In genomic region chr4:151173751-151174325, GRCh38 we compare ENCODE assay signal across 17 cellular contexts.
A peak's percentile ranks its signal among the peaks of the same experiment; 100 is the strongest.
DNase-seq lines count a peak whose midpoint lies in the region; ATAC-seq and TF ChIP-seq lines count a peak whose summit lies in the region.
"Had no signal": no experiment of that assay in that cellular context is flagged by ENCODE, and none has a peak within 500 bp of the region (broad histone marks: within the 10 kb centered on the region; RNA-seq: fewer than 3 reads in every experiment).

No MANE protein-coding gene starts in this region.

- H3K4me1 ChIP-seq in right atrium auricular region: peaks cover 0 to 42% of the 10 kb centered on the region in 2 donors
- H3K4me1 ChIP-seq in heart right ventricle: peaks cover 0 to 48% (median 20%) of the 10 kb centered on the region in 9 donors
- H3K4me1 ChIP-seq in vagina: peaks cover 46% of the 10 kb centered on the region

- H3K27ac ChIP-seq in right atrium auricular region (peak overlapping the region in 1 of 2 donors; percentile 54), heart right ventricle (peak overlapping the region in 3 of 10 donors; percentile 6 to 49 (median 21)), vagina (peak overlapping the region; percentile 64)
- H3K27ac ChIP-seq: C4-2B, foreskin keratinocyte had no signal

- H3K9me3 ChIP-seq in right atrium auricular region: no peaks in the 10 kb centered on the region
- no peaks in the 10 kb centered on the region for H3K9me3 ChIP-seq in heart right ventricle
- no peaks in the 10 kb centered on the region for H3K9me3 ChIP-seq in vagina

- TF ChIP-seq POLR2A in vagina (IDR thresholded peaks at IDR 0.05): no peak

- TF ChIP-seq CTCF in right atrium auricular region (IDR thresholded peaks at IDR 0.05): no peak
- no peak for TF ChIP-seq CTCF in heart right ventricle (IDR thresholded peaks at IDR 0.05)
- TF ChIP-seq CTCF in omental fat pad (IDR thresholded peaks at IDR 0.05): no peak
- TF ChIP-seq CTCF in vagina (IDR thresholded peaks at IDR 0.05): no peak

- peak; percentile 80 for DNase-seq in Right ventricle myocardium inferior (ENCODE audit: missing footprints)
- no peak for DNase-seq in right atrium auricular region (ENCODE audit: low spot score)
- DNase-seq in heart right ventricle: peak; percentile 13 to 61
- DNase-seq in omental fat pad (ENCODE audit: low spot score): no peak
- no peak for DNase-seq in vagina (ENCODE audit: extremely low spot score in 2 of 2)
- no peak for DNase-seq in islet precursor cell
- no peak for DNase-seq in activated CD4-positive, CD25-positive, alpha-beta regulatory T cell (lab: John Stamatoyannopoulos, UW)
- DNase-seq: activated CD8-positive, alpha-beta memory T cell treated with anti-CD3 and anti-CD28 coated beads, Interleukin-2, amount 10 ng/mL, durations not matched to agents 7 days and 5 days; activated effector memory CD4-positive, alpha-beta T cell treated with anti-CD3 and anti-CD28 coated beads, Interleukin-2, amount 50 U/mL, for 16 hours; aorta; foreskin keratinocyte; NCI-H1092 treated with DMSO at 0.1 percent for 48 hours; NCI-H2171 treated with DMSO at 0.1 percent for 48 hours; stimulated activated CD4-positive, alpha-beta T cell treated with anti-CD3 and anti-CD28 coated beads, Interleukin-1b, Interleukin-23, amount 100 ng/mL, for 48 hours had no signal

- H3K4me3 ChIP-seq in right atrium auricular region (no peak overlapping the region), heart right ventricle (no peak overlapping the region), vagina (no peak overlapping the region)
- H3K4me3 ChIP-seq: K562 had no signal

- intact Hi-C loops in Right ventricle myocardium inferior (cut with DNase I): no loop called here
- intact Hi-C loops in heart right ventricle (cut with DNase I): no loop called here
- intact Hi-C loops in vagina (cut with DNase I): no loop called here

- ATAC-seq in Right ventricle myocardium inferior: peak; percentile 76
- peak in 7 of 8 donors; percentile 22 to 69 (median 55) for ATAC-seq in heart right ventricle
- ATAC-seq in omental fat pad (ENCODE audit: low FRiP score): peak; percentile 49
- no peak for ATAC-seq in HG03095 (IDR thresholded peaks at IDR 0.05; ENCODE audit: unreplicated experiment)
- ATAC-seq: activated CD8-positive, alpha-beta memory T cell treated with anti-CD3 and anti-CD28 coated beads, Interleukin-2, amount 10 ng/mL, durations not matched to agents 7 days and 5 days; foreskin keratinocyte; K562 had no signal

- H3K27me3 ChIP-seq in right atrium auricular region (no peaks in the 10 kb centered on the region), heart right ventricle (no peaks in the 10 kb centered on the region), vagina (no peaks in the 10 kb centered on the region)
- H3K27me3 ChIP-seq: foreskin keratinocyte had no signal

- WGBS in heart right ventricle, 2 donors: 35 to 44% methylated on average over 3 of the region's 3 CpGs

- H3K36me3 ChIP-seq in right atrium auricular region: peaks cover 32% of the 10 kb centered on the region
- H3K36me3 ChIP-seq in heart right ventricle: peaks cover 0 to 79% (median 21%) of the 10 kb centered on the region in 9 donors
- H3K36me3 ChIP-seq in vagina: peaks cover 0 to 12% of the 10 kb centered on the region in 2 donors

Comparison
In these comparisons a context has a peak if more than half of its experiments do, and no peak if none do; other contexts are left out.
1. DNase-seq: peak in Right ventricle myocardium inferior (single experiment) and heart right ventricle (2 of 2); none in right atrium auricular region (single experiment), omental fat pad (single experiment), vagina (0 of 2), islet precursor cell (single experiment) and activated CD4-positive, CD25-positive, alpha-beta regulatory T cell (0 of 4).